In genomic region chr10:69629519-69629896, GRCh38 we compare ENCODE assay signal across 12 cellular contexts. TPM values are rescaled to one million over a fixed set of nuclear protein-coding genes. Genes with fewer than 3 reads are reported as not detected.
DNase-seq lines count a peak whose midpoint lies in the region; ATAC-seq and TF ChIP-seq lines count a peak whose summit lies in the region.
"Had no signal": no experiment of that assay in that cellular context is flagged by ENCODE, and none has a peak within 500 bp of the region (broad histone marks: within the 10 kb centered on the region; RNA-seq: fewer than 3 reads in every experiment).

No MANE protein-coding gene starts in this region.

- no peaks in the 10 kb centered on the region; the same call in 1 of the 2 replicates for H3K79me2 ChIP-seq in H9 (ENCODE audit: insufficient read depth, low read length)

- H3K36me3 Mint-ChIP-seq in H9 (ENCODE audit: insufficient read depth in 1 of 3, low read depth in 3 of 3) (peaks cover 16 to 26% (median 23%) of the 10 kb centered on the region in 3 experiments), WTC11 (peaks cover 17% of the 10 kb centered on the region)

- H2AK5ac ChIP-seq in H9 (ENCODE audit: insufficient read length, low read length) = no peak overlapping the region

- H3K27me3 ChIP-seq in H9 (ENCODE audit: insufficient read depth, low read length) (no peaks in the 10 kb centered on the region), heart right ventricle (peaks cover 0 to 27% (median 24%) of the 10 kb centered on the region in 7 donors), psoas muscle (ENCODE audit: insufficient read depth in 3 of 3, low read length in 2 of 3) (peaks cover 0 to 19% (median 0%) of the 10 kb centered on the region in 3 donors)

- no peak for DNase-seq in H9
- DNase-seq in WTC11 (ENCODE audit: low spot score) = no peak
- DNase-seq in heart right ventricle = no peak
- DNase-seq in psoas muscle = no peak
- DNase-seq in NCI-H1048 (lab: John Stamatoyannopoulos, UW) = no peak
- DNase-seq in SW 1271 (lab: John Stamatoyannopoulos, UW) = no peak
- DNase-seq: GOT3 had no signal

- no peak overlapping the region for H3K56ac ChIP-seq in H9 (ENCODE audit: insufficient read length, low read depth, low read length)

- no peaks in the 10 kb centered on the region for H3K36me3 ChIP-seq in heart right ventricle
- no peaks in the 10 kb centered on the region for H3K36me3 ChIP-seq in psoas muscle (ENCODE audit: insufficient read depth in 1 of 2, low read depth in 1 of 2)

- POLR2A ChIA-PET in WTC11 (lab: Charles Lee) = no interaction called here

- H3K9me3 Mint-ChIP-seq in H9 (peaks cover under 1 to 2% of the 10 kb centered on the region in 2 experiments; a peak in 2 of 5 replicates), WTC11 (peaks cover 7% of the 10 kb centered on the region)

- H3K27ac Mint-ChIP-seq in H9 (no peak overlapping the region), WTC11 (no peak overlapping the region)

- H3K79me1 ChIP-seq in H9 (ENCODE audit: insufficient read depth, low read depth, low read length, poor library complexity, severe bottlenecking) = peaks cover 5% of the 10 kb centered on the region

- H3K4me2 ChIP-seq in H9 (ENCODE audit: insufficient read depth, insufficient read length, low read length) = peak overlapping the region; percentile 54

- no peak overlapping the region for H3T11ph ChIP-seq in H9 (ENCODE audit: low read length)

- CTCF ChIA-PET in WTC11 (lab: Charles Lee) = interaction anchor here (0.6 to 3.5 kb wide), 29 partner anchors 7 to 221 kb away, joined by 3 to 21 read pairs (median 4); partner anchors contain the start of gene NEUROG3

- H3K4me1 Mint-ChIP-seq in H9 (peaks cover 5 to 12% of the 10 kb centered on the region in 2 experiments), WTC11 (peaks cover 8% of the 10 kb centered on the region)

- H3K4me1 ChIP-seq in H9 (ENCODE audit: insufficient read depth, low read length) (peaks cover 5% of the 10 kb centered on the region; the same call in 1 of the 2 replicates), heart right ventricle (peaks cover 0 to 16% (median 7%) of the 10 kb centered on the region in 9 donors), psoas muscle (no peaks in the 10 kb centered on the region)

- ATAC-seq in WTC11 = no peak
- ATAC-seq in heart right ventricle = peak in 1 of 8 donors; percentile 9
- ATAC-seq in psoas muscle = no peak
- ATAC-seq in HG03108 (IDR thresholded peaks at IDR 0.05; ENCODE audit: unreplicated experiment) = no peak
- no peak for ATAC-seq in GM18861 (IDR thresholded peaks at IDR 0.05; ENCODE audit: unreplicated experiment)

- no peak overlapping the region for H2BK5ac ChIP-seq in H9 (ENCODE audit: insufficient read length, low read length)

- H3K4ac ChIP-seq in H9 (ENCODE audit: low read depth, low read length) = no peak overlapping the region

- peak overlapping the region in 9 of 10 donors; percentile 36 to 63 (median 56) for H3K4me3 ChIP-seq in heart right ventricle
- peak overlapping the region; percentile 72 for H3K4me3 ChIP-seq in psoas muscle

- H4K8ac ChIP-seq in H9 (replicated peaks; ENCODE audit: insufficient read length, low read depth, low read length) = no peak overlapping the region

- no peak overlapping the region for H4K91ac ChIP-seq in H9 (ENCODE audit: insufficient read length, low read depth, low read length)

- H3K9ac ChIP-seq in H9 (ENCODE audit: extremely low read depth, insufficient read length, low read length) = no peak overlapping the region

- H4K5ac ChIP-seq in H9 (ENCODE audit: insufficient read length, low read depth, low read length) = no peak overlapping the region

- H4K20me1 ChIP-seq in H9 (ENCODE audit: control insufficient read depth, insufficient read depth, insufficient read length) = no peaks in the 10 kb centered on the region

- no peaks in the 10 kb centered on the region for H3K23me2 ChIP-seq in H9 (ENCODE audit: insufficient read length, low read depth, low read length, poor library complexity, severe bottlenecking)

- H2BK120ac ChIP-seq in H9 (ENCODE audit: low read depth, low read length, poor library complexity, severe bottlenecking) = no peak overlapping the region

- no peak overlapping the region for H2AFZ ChIP-seq in H9 (ENCODE audit: low read length)

- H3K14ac ChIP-seq in H9 (ENCODE audit: insufficient read depth, low read length) = no peak overlapping the region

- WGBS in H9 (ENCODE audit: extremely low coverage, insufficient read length, low lambda C conversion rate) = no CpG with 5 or more reads among the region's 2 CpGs
- WGBS in heart right ventricle, 2 donors = 56 to 86% methylated on average over 1 to 2 of the region's 2 CpGs
- WGBS in psoas muscle, 3 donors = 44 to 63% (median 44%) methylated on average over 2 of the region's 2 CpGs

- H3K9me3 ChIP-seq in H9 (ENCODE audit: control insufficient read depth, low read depth, low read length) (no peaks in the 10 kb centered on the region), heart right ventricle (peaks cover 0 to 6% (median 0%) of the 10 kb centered on the region in 11 donors), psoas muscle (no peaks in the 10 kb centered on the region)

- H2BK20ac ChIP-seq in H9 (ENCODE audit: low read depth, low read length, poor library complexity, severe bottlenecking) = no peak overlapping the region

- intact Hi-C loops in heart right ventricle (cut with DNase I) = loop anchor here in 1 of 10 donors (5.0 kb wide), 1 partner anchor 117 kb away; no protein-coding TSS in a partner anchor
- intact Hi-C loops in psoas muscle (cut with DNase I) = loop anchor here in 1 of 2 donors (2.0 kb wide), 1 partner anchor 109 kb away; no protein-coding TSS in a partner anchor

- no peak overlapping the region for H2BK12ac ChIP-seq in H9 (ENCODE audit: insufficient read length, low read depth, low read length)

- peaks cover 41% of the 10 kb centered on the region for H3K27me3 Mint-ChIP-seq in H9 (ENCODE audit: low read depth)
- H3K27me3 Mint-ChIP-seq in WTC11 (ENCODE audit: low read depth) = peaks cover 15% of the 10 kb centered on the region

- H3K18ac ChIP-seq in H9 (ENCODE audit: insufficient read length, low read depth, low read length) = no peak overlapping the region

- no peak overlapping the region for H3K27ac ChIP-seq in H9 (ENCODE audit: insufficient read length, low read depth, low read length)
- no peak overlapping the region for H3K27ac ChIP-seq in heart right ventricle
- no peak overlapping the region for H3K27ac ChIP-seq in psoas muscle

- no peak overlapping the region for H3K23ac ChIP-seq in H9 (ENCODE audit: insufficient read length, low read depth, low read length)

- H3K4me3 Mint-ChIP-seq in H9 (peak overlapping the region; percentile 68 to 80), WTC11 (peak overlapping the region; percentile 75)

- H2BK15ac ChIP-seq in H9 (ENCODE audit: low read depth, low read length) = no peak overlapping the region

- TF ChIP-seq CTCF in H9 (conservative IDR thresholded peaks at IDR 0.05) (no peak), WTC11 (IDR thresholded peaks at IDR 0.05) (no peak), heart right ventricle (IDR thresholded peaks at IDR 0.05) (no peak), psoas muscle (IDR thresholded peaks at IDR 0.05) (no peak)

TF ChIP-seq in WTC11, 78 proteins besides CTCF, POLR2A, EP300 and RAD21:
- TF ChIP-seq CBFB (CRISPR knock-in tag; IDR thresholded peaks at IDR 0.05; ENCODE audit: low read depth) = no peak
- TF ChIP-seq EMX1 (CRISPR knock-in tag; IDR thresholded peaks at IDR 0.05) = no peak

RNA-seq across cellular contexts. Expression of gene FAM241B, which starts 0.5 kb away (rescaled TPM):
- total RNA-seq in H9 (2021) (13.7 and 14.7 TPM in 2 replicates), WTC11 (2021) (24.4 to 28.9 TPM (median 26.9 TPM) in 3 replicates), heart right ventricle (1 to 10 TPM; 1.4 to 9.0 (median 5.2) TPM), psoas muscle (1 to 10 TPM; 1.1 to 6.2 (median 1.7) TPM)
- polyA plus RNA-seq in heart right ventricle (1 to 10 TPM; 2.8 to 3.7 TPM), psoas muscle (1 to 10 TPM; 2.8 to 5.9 (median 3.2) TPM)

RNA-seq across cellular contexts. Expression of gene NEUROG3, which starts 56.3 kb away (rescaled TPM):
- not detected in 2 replicates for total RNA-seq in H9 (2021)
- total RNA-seq in WTC11 (2021) = 1.9 to 2.4 TPM (median 2.0 TPM) in 3 replicates
- under 1 TPM in 1 of 10 donors, not detected in 9; 0.19 TPM for total RNA-seq in heart right ventricle
- not detected for polyA plus RNA-seq in heart right ventricle
- total RNA-seq in psoas muscle = not detected
- polyA plus RNA-seq in psoas muscle = under 1 TPM in 1 of 3 donors, not detected in 2; 0.01 TPM
- total RNA-seq: kidney; M059J; T-helper 1 cell treated with Interleukin-12 subunit alpha and Interleukin-12 subunit beta and Interleukin-4 antibody, amounts not matched to agents 30 ng/mL and 1 ng/mL, for 36 hours had no signal
